Comparison of ENCODE assay signal across 25 cellular contexts in the genomic region with DNA sequence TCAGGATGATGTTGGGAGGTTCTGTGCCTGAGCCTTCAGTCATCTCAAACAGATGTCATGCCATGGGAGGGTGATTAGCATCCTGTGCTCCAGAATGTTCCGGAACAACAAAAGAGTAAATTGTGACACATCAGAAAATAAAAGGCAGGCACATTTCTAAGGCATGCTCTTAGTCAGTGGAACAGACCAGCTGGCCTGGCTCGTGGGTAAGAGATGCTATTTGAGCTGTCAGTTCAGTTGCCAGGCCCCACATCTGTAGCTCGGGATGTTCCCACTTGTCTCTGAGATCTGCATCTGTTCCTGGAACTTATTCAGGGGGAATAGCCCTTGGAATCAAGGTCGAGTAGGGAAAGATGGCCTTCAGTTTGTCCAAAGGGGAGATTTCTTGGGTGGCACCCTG. TPM values are rescaled to one million over a fixed set of nuclear protein-coding genes. Genes with fewer than 3 reads are reported as not detected.
"Had no signal": no experiment of that assay in that cellular context is flagged by ENCODE, and none has a peak within 500 bp of the region (broad histone marks: within the 10 kb centered on the region; RNA-seq: fewer than 3 reads in every experiment).

No MANE protein-coding gene starts in this region.

- H3K27ac ChIP-seq: SJCRH30 had no signal

- H3K27me3 ChIP-seq: SJCRH30 had no signal

- H3K9me3 ChIP-seq: SJCRH30 had no signal

- ATAC-seq: Panc1, PC-3, Right ventricle myocardium inferior, SK-N-SH treated with all-trans-retinoic acid at 6 μM for 48 hours had no signal

- H3K4me1 ChIP-seq: SJCRH30 had no signal

- H3K36me3 ChIP-seq: SJCRH30 had no signal

- DNase-seq: KBM-7, MV-4-11, NCI-H1048, NCI-H1105, NCI-H1417, NCI-H1436 treated with DMSO at 0.1 percent for 48 hours, NCI-H1694, NCI-H187 treated with DMSO at 0.1 percent for 48 hours, NCI-H2029 treated with DMSO at 0.1 percent for 48 hours, NCI-H226, NCI-H446, NCI-H510A, NCI-H524 treated with DMSO at 0.1 percent for 48 hours, NCI-H69, NCI-H774, PC-3, SHP77 treated with DMSO at 0.1 percent for 48 hours, SJCRH30 had no signal

- H3K4me3 ChIP-seq: SJCRH30 had no signal

RNA-seq across cellular contexts. Expression of a gene that starts 26.0 kb away (rescaled TPM):
- total RNA-seq: HT-29, LHCN-M2, MCF 10A, PC-3, RPMI7951 had no signal
